8 cellular contexts compared by ENCODE assay signal in genomic region chr14:89720741-89721315, GRCh38.
DNase-seq lines count a peak whose midpoint lies in the region; ATAC-seq lines count a peak whose summit lies in the region.

No MANE protein-coding gene starts in this region.

- POLR2A ChIA-PET in activated CD4-positive, alpha-beta T cell treated with anti-CD3 and anti-CD28 coated beads, Interleukin-2, amount 10 ng/mL, durations not matched to agents 7 days and 5 days (lab: Charles Lee): interaction anchor here (0.6 to 0.7 kb wide), 4 partner anchors 11 to 82 kb away, joined by 3 to 6 read pairs (median 4); no protein-coding TSS in a partner anchor

- peak overlapping the region; percentile 98 for H3K27ac Mint-ChIP-seq in activated CD4-positive, alpha-beta T cell treated with anti-CD3 and anti-CD28 coated beads, Interleukin-2, amount 10 ng/mL, durations not matched to agents 7 days and 5 days

- H3K36me3 Mint-ChIP-seq in activated CD4-positive, alpha-beta T cell treated with anti-CD3 and anti-CD28 coated beads, Interleukin-2, amount 10 ng/mL, durations not matched to agents 7 days and 5 days (ENCODE audit: low read depth): peaks cover 24% of the 10 kb centered on the region

- H3K4me1 Mint-ChIP-seq in activated CD4-positive, alpha-beta T cell treated with anti-CD3 and anti-CD28 coated beads, Interleukin-2, amount 10 ng/mL, durations not matched to agents 7 days and 5 days: peaks cover 71% of the 10 kb centered on the region

- ATAC-seq in HG03565 (IDR thresholded peaks at IDR 0.05; ENCODE audit: unreplicated experiment) (peak; percentile 66), esophagus mucosa (peak; percentile 77)

- H3K27me3 Mint-ChIP-seq in activated CD4-positive, alpha-beta T cell treated with anti-CD3 and anti-CD28 coated beads, Interleukin-2, amount 10 ng/mL, durations not matched to agents 7 days and 5 days: no peaks in the 10 kb centered on the region

- H3K4me3 Mint-ChIP-seq in activated CD4-positive, alpha-beta T cell treated with anti-CD3 and anti-CD28 coated beads, Interleukin-2, amount 10 ng/mL, durations not matched to agents 7 days and 5 days: peak overlapping the region; percentile 57

- peak; percentile 62 for DNase-seq in NK-92 treated with Interleukin-12 subunit alpha and Interleukin-12 subunit beta, amount 100 ng/mL, for 24 hours (lab: John Stamatoyannopoulos, UW)
- DNase-seq in NK-92 (lab: John Stamatoyannopoulos, UW; ENCODE audit: unreplicated experiment) (no peak), NCI-H524 treated with DMSO at 0.1 percent for 48 hours (lab: John Stamatoyannopoulos, UW) (no peak), NCI-H526 treated with DMSO at 0.1 percent for 48 hours (lab: John Stamatoyannopoulos, UW) (no peak)
- DNase-seq in activated CD4-positive, alpha-beta T cell treated with anti-CD3 and anti-CD28 coated beads, Interleukin-2, amount 10 ng/mL, durations not matched to agents 7 days and 5 days: peak; percentile 85
- DNase-seq in stimulated activated CD4-positive, alpha-beta T cell treated with anti-CD3 and anti-CD28 coated beads, Interleukin-12 subunit alpha, Interleukin-12 subunit beta, amount 100 ng/mL, for 48 hours (ENCODE audit: low read depth in 2 of 3, low spot score in 1 of 3): peak in 2 of 3 donors; percentile 28 to 52

- peaks cover 17% of the 10 kb centered on the region for H3K9me3 Mint-ChIP-seq in activated CD4-positive, alpha-beta T cell treated with anti-CD3 and anti-CD28 coated beads, Interleukin-2, amount 10 ng/mL, durations not matched to agents 7 days and 5 days

- CTCF ChIA-PET in activated CD4-positive, alpha-beta T cell treated with anti-CD3 and anti-CD28 coated beads, Interleukin-2, amount 10 ng/mL, durations not matched to agents 7 days and 5 days (lab: Charles Lee): interaction anchor here (0.6 to 1.6 kb wide), 8 partner anchors 12 to 1634 kb away, joined by 3 to 4 read pairs (median 4); no protein-coding TSS in a partner anchor

Comparison
In these comparisons a context has a peak if more than half of its experiments do, and no peak if none do; other contexts are left out.
1. DNase-seq: peak in NK-92 treated with Interleukin-12 subunit alpha and Interleukin-12 subunit beta, amount 100 ng/mL, for 24 hours (single experiment), activated CD4-positive, alpha-beta T cell treated with anti-CD3 and anti-CD28 coated beads, Interleukin-2, amount 10 ng/mL, durations not matched to agents 7 days and 5 days (single experiment) and stimulated activated CD4-positive, alpha-beta T cell treated with anti-CD3 and anti-CD28 coated beads, Interleukin-12 subunit alpha, Interleukin-12 subunit beta, amount 100 ng/mL, for 48 hours (2 of 3); none in NK-92 (single experiment), NCI-H524 treated with DMSO at 0.1 percent for 48 hours (single experiment) and NCI-H526 treated with DMSO at 0.1 percent for 48 hours (single experiment).